ENCODE assay signal across 18 cellular contexts in the genomic region with DNA sequence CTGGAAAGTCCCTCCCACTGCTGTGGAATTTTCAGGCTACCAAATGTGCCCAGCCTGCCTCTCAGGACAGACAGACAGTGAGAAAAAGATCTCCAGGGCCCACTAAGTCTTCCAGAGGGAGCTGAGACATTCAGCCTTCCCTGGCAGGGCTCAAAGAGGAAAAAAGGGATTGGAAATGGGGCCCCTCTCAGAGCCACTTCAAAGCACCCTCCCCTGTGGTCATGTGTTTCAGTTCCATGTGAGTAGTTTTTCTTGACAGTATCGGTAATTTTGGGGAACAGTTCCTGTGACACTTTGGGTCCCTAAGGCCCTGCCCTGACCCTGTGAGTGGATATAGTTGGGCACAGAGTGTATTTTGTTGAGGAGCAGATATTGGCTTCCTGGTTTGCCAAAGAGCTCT. TPM values are rescaled to one million over a fixed set of nuclear protein-coding genes. Genes with fewer than 3 reads are reported as not detected.
DNase-seq lines count a peak whose midpoint lies in the region; ATAC-seq, FAIRE-seq and TF ChIP-seq lines count a peak whose summit lies in the region.
"Had no signal": no experiment of that assay in that cellular context is flagged by ENCODE, and none has a peak within 500 bp of the region (broad histone marks: within the 10 kb centered on the region; RNA-seq: fewer than 3 reads in every experiment).

No MANE protein-coding gene starts in this region.

- H3K4me3 Mint-ChIP-seq in activated CD8-positive, alpha-beta memory T cell treated with anti-CD3 and anti-CD28 coated beads, Interleukin-2, amount 10 ng/mL, durations not matched to agents 7 days and 5 days, result no peak overlapping the region
- H3K4me3 Mint-ChIP-seq in activated T-helper 2 cell treated with anti-CD3 and anti-CD28 coated beads, Interferon-gamma antibody, Interleukin-2, Interleukin-4, amounts not matched to agents 10 μg/mL and 5 μg/mL and 100 μg/mL, durations not matched to agents 14 hours and 24 hours and 36 hours (ENCODE audit: low read depth), result no peak overlapping the region
- no peak overlapping the region for H3K4me3 Mint-ChIP-seq in osteocyte (ENCODE audit: unreplicated experiment)
- H3K4me3 Mint-ChIP-seq: activated CD4-positive, alpha-beta T cell treated with anti-CD3 and anti-CD28 coated beads, Interleukin-2, amount 10 ng/mL, durations not matched to agents 7 days and 5 days; activated naive CD4-positive, alpha-beta T cell treated with anti-CD3 and anti-CD28 coated beads, Interleukin-2, amount 50 U/mL, for 24 hours had no signal

- no peak overlapping the region for H2AFZ ChIP-seq in GM23248

- DNase-seq in activated CD8-positive, alpha-beta memory T cell treated with anti-CD3 and anti-CD28 coated beads, Interleukin-2, amount 10 ng/mL, durations not matched to agents 7 days and 5 days, result no peak
- no peak for DNase-seq in activated CD8-positive, alpha-beta memory T cell treated with anti-CD3 and anti-CD28 coated beads, Interleukin-2, amount 50 U/mL, for 48 hours
- DNase-seq in GM23248 (no peak), osteocyte (ENCODE audit: extremely low spot score, unreplicated experiment) (no peak), GM19239 (ENCODE audit: insufficient read length, low spot score) (no peak), SIG-M5 treated with dmso at 0.1 percent for 504 hours (lab: John Stamatoyannopoulos, UW; ENCODE audit: unreplicated experiment) (no peak)
- no peak for DNase-seq in activated T-helper 2 cell treated with anti-CD3 and anti-CD28 coated beads, Interferon-gamma antibody, Interleukin-2, Interleukin-4, amounts not matched to agents 10 μg/mL and 5 μg/mL and 100 μg/mL, durations not matched to agents 14 hours and 24 hours and 36 hours (ENCODE audit: low spot score)
- DNase-seq: activated CD4-positive, alpha-beta T cell treated with anti-CD3 and anti-CD28 coated beads, Interleukin-2, amount 10 ng/mL, durations not matched to agents 7 days and 5 days; erythroblast; HCEC 1CT; hippocampal formation; NCI-H446 had no signal

- 92 to 94% methylated on average over 1 of the region's 1 CpG for WGBS in GM23248 (ENCODE audit: low coverage in 1 of 2, low lambda C conversion rate in 2 of 2, missing lambda C conversion rate in 2 of 2), 2 experiments

- H3K27ac Mint-ChIP-seq in activated CD8-positive, alpha-beta memory T cell treated with anti-CD3 and anti-CD28 coated beads, Interleukin-2, amount 10 ng/mL, durations not matched to agents 7 days and 5 days, result peak overlapping the region; percentile 28
- H3K27ac Mint-ChIP-seq in activated T-helper 2 cell treated with anti-CD3 and anti-CD28 coated beads, Interferon-gamma antibody, Interleukin-2, Interleukin-4, amounts not matched to agents 10 μg/mL and 5 μg/mL and 100 μg/mL, durations not matched to agents 14 hours and 24 hours and 36 hours, result peak overlapping the region; percentile 5
- peak overlapping the region; percentile 16 for H3K27ac Mint-ChIP-seq in osteocyte (ENCODE audit: unreplicated experiment)
- H3K27ac Mint-ChIP-seq: activated CD4-positive, alpha-beta T cell treated with anti-CD3 and anti-CD28 coated beads, Interleukin-2, amount 10 ng/mL, durations not matched to agents 7 days and 5 days; activated naive CD4-positive, alpha-beta T cell treated with anti-CD3 and anti-CD28 coated beads, Interleukin-2, amount 50 U/mL, for 24 hours had no signal

- CTCF ChIA-PET in activated CD8-positive, alpha-beta memory T cell treated with anti-CD3 and anti-CD28 coated beads, Interleukin-2, amount 10 ng/mL, durations not matched to agents 7 days and 5 days (lab: Charles Lee), result no interaction called here

- peaks cover 55% of the 10 kb centered on the region for H3K4me1 Mint-ChIP-seq in activated CD8-positive, alpha-beta memory T cell treated with anti-CD3 and anti-CD28 coated beads, Interleukin-2, amount 10 ng/mL, durations not matched to agents 7 days and 5 days
- peaks cover 34% of the 10 kb centered on the region for H3K4me1 Mint-ChIP-seq in activated T-helper 2 cell treated with anti-CD3 and anti-CD28 coated beads, Interferon-gamma antibody, Interleukin-2, Interleukin-4, amounts not matched to agents 10 μg/mL and 5 μg/mL and 100 μg/mL, durations not matched to agents 14 hours and 24 hours and 36 hours (ENCODE audit: low read depth)
- H3K4me1 Mint-ChIP-seq in osteocyte (ENCODE audit: unreplicated experiment), result peaks cover 49% of the 10 kb centered on the region

- TF ChIP-seq CTCF in osteocyte (IDR thresholded peaks at IDR 0.05), result no peak

- no peaks in the 10 kb centered on the region for H3K9me2 ChIP-seq in GM23248 (ENCODE audit: insufficient read depth)

- no peaks in the 10 kb centered on the region for H3K27me3 Mint-ChIP-seq in activated CD8-positive, alpha-beta memory T cell treated with anti-CD3 and anti-CD28 coated beads, Interleukin-2, amount 10 ng/mL, durations not matched to agents 7 days and 5 days
- no peaks in the 10 kb centered on the region for H3K27me3 Mint-ChIP-seq in activated T-helper 2 cell treated with anti-CD3 and anti-CD28 coated beads, Interferon-gamma antibody, Interleukin-2, Interleukin-4, amounts not matched to agents 10 μg/mL and 5 μg/mL and 100 μg/mL, durations not matched to agents 14 hours and 24 hours and 36 hours (ENCODE audit: low read depth)
- H3K27me3 Mint-ChIP-seq in osteocyte (ENCODE audit: unreplicated experiment), result no peaks in the 10 kb centered on the region
- H3K27me3 Mint-ChIP-seq: activated CD4-positive, alpha-beta T cell treated with anti-CD3 and anti-CD28 coated beads, Interleukin-2, amount 10 ng/mL, durations not matched to agents 7 days and 5 days; activated naive CD4-positive, alpha-beta T cell treated with anti-CD3 and anti-CD28 coated beads, Interleukin-2, amount 50 U/mL, for 24 hours had no signal

- H3K4me1 ChIP-seq in GM23248 (ENCODE audit: insufficient read depth), result peaks cover 31% of the 10 kb centered on the region

- H3K4me2 ChIP-seq in GM23248 (ENCODE audit: unreplicated experiment), result no peak overlapping the region

- H3K9me3 Mint-ChIP-seq in activated CD8-positive, alpha-beta memory T cell treated with anti-CD3 and anti-CD28 coated beads, Interleukin-2, amount 10 ng/mL, durations not matched to agents 7 days and 5 days (ENCODE audit: low read depth), result no peaks in the 10 kb centered on the region
- no peaks in the 10 kb centered on the region for H3K9me3 Mint-ChIP-seq in activated T-helper 2 cell treated with anti-CD3 and anti-CD28 coated beads, Interferon-gamma antibody, Interleukin-2, Interleukin-4, amounts not matched to agents 10 μg/mL and 5 μg/mL and 100 μg/mL, durations not matched to agents 14 hours and 24 hours and 36 hours
- no peaks in the 10 kb centered on the region for H3K9me3 Mint-ChIP-seq in osteocyte (ENCODE audit: unreplicated experiment)
- H3K9me3 Mint-ChIP-seq: activated CD4-positive, alpha-beta T cell treated with anti-CD3 and anti-CD28 coated beads, Interleukin-2, amount 10 ng/mL, durations not matched to agents 7 days and 5 days; activated naive CD4-positive, alpha-beta T cell treated with anti-CD3 and anti-CD28 coated beads, Interleukin-2, amount 50 U/mL, for 24 hours had no signal

- H3K36me3 ChIP-seq in GM23248 (ENCODE audit: low read depth), result no peaks in the 10 kb centered on the region
- H3K36me3 ChIP-seq: neutrophil, tibial nerve had no signal

- H3K9me3 ChIP-seq in GM23248 (ENCODE audit: low read depth), result no peaks in the 10 kb centered on the region
- H3K9me3 ChIP-seq: neutrophil, tibial nerve had no signal

- no peak overlapping the region for H3K9ac ChIP-seq in GM23248

- no peaks in the 10 kb centered on the region for H3K27me3 ChIP-seq in GM23248 (replicated peaks; ENCODE audit: insufficient read depth)
- H3K27me3 ChIP-seq: neutrophil, tibial nerve had no signal

- peaks cover 100% of the 10 kb centered on the region for H3K79me2 ChIP-seq in GM23248 (ENCODE audit: insufficient read depth)

- intact Hi-C loops in activated T-helper 2 cell treated with anti-CD3 and anti-CD28 coated beads, Interferon-gamma antibody, Interleukin-2, Interleukin-4, amounts not matched to agents 10 μg/mL and 5 μg/mL and 100 μg/mL, durations not matched to agents 14 hours and 24 hours and 36 hours (cut with micrococcal nuclease), result no loop called here

- peaks cover 15% of the 10 kb centered on the region for H3F3A ChIP-seq in GM23248 (ENCODE audit: insufficient read depth)

- ATAC-seq in activated CD8-positive, alpha-beta memory T cell treated with anti-CD3 and anti-CD28 coated beads, Interleukin-2, amount 10 ng/mL, durations not matched to agents 7 days and 5 days, result no peak
- ATAC-seq in GM19324 (IDR thresholded peaks at IDR 0.05; ENCODE audit: low FRiP score, unreplicated experiment), result no peak
- ATAC-seq: Panc1 had no signal

- no peak overlapping the region for H3K4me3 ChIP-seq in GM23248
- H3K4me3 ChIP-seq: skin epidermis, tibial nerve had no signal

- in situ Hi-C loops in GM23248 (cut with MboI), result no loop called here

- peaks cover 2% of the 10 kb centered on the region for H3K36me3 Mint-ChIP-seq in activated CD8-positive, alpha-beta memory T cell treated with anti-CD3 and anti-CD28 coated beads, Interleukin-2, amount 10 ng/mL, durations not matched to agents 7 days and 5 days
- H3K36me3 Mint-ChIP-seq in activated T-helper 2 cell treated with anti-CD3 and anti-CD28 coated beads, Interferon-gamma antibody, Interleukin-2, Interleukin-4, amounts not matched to agents 10 μg/mL and 5 μg/mL and 100 μg/mL, durations not matched to agents 14 hours and 24 hours and 36 hours (ENCODE audit: low read depth), result peaks cover 9% of the 10 kb centered on the region
- no peaks in the 10 kb centered on the region for H3K36me3 Mint-ChIP-seq in osteocyte (ENCODE audit: unreplicated experiment)

- H4K20me1 ChIP-seq in GM23248 (ENCODE audit: insufficient read depth), result peaks cover 52% of the 10 kb centered on the region; the same call in 1 of the 2 replicates

- peak overlapping the region; percentile 13; the same call in 1 of the 2 replicates for H3K27ac ChIP-seq in GM23248
- H3K27ac ChIP-seq: neutrophil had no signal

- no peak for FAIRE-seq in GM19239 (lab: Jason Lieb, UNC)

RNA-seq across cellular contexts. Expression of gene LARP1, which starts 25.0 kb away (rescaled TPM):
- 100 to 1,000 TPM; 212 to 238 TPM for total RNA-seq in activated CD8-positive, alpha-beta memory T cell treated with anti-CD3 and anti-CD28 coated beads, Interleukin-2, amount 10 ng/mL, durations not matched to agents 7 days and 5 days
- total RNA-seq in GM23248 (2014; rRNA removed; shearing (Covaris generic)), result 59.9 and 81.9 TPM in 2 replicates
- polyA plus RNA-seq in GM23248 (2016; fragmentation: Nextera tagmentation; extraction: Ambion mirVana), result 30.2 and 33.8 TPM in 2 replicates
- total RNA-seq in activated T-helper 2 cell treated with anti-CD3 and anti-CD28 coated beads, Interferon-gamma antibody, Interleukin-2, Interleukin-4, amounts not matched to agents 10 μg/mL and 5 μg/mL and 100 μg/mL, durations not matched to agents 14 hours and 24 hours and 36 hours, result 278 and 301 TPM in 2 replicates
- total RNA-seq in osteocyte, result 247 TPM in 2 replicates
